3 cellular contexts compared by ENCODE assay signal in the genomic region with DNA sequence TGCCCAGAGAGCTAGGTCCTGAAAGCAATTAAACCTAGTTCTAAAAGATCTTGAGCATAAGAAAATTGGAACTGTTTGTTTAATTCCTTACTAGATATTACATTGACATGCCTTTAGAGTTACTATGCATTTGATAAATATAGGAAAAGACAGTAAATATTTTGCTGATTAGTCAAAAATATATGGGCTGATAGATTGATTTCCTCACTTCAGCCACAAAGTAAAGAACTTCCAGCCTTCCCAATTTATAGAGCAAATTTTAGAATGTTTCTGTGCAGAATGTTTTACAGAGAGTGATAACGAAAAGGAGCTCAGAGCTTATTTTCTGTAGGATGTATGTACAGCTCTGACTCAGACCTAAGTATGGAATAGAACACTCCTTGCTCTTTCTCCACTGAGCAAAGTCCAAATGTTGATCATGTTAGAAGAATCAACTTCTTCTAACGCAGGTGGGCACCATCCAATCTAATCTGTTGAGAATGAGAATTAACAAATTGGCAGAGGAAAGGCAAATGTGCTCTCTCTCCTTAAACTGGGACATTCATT.
TF ChIP-seq lines count a peak whose summit lies in the region.

No MANE protein-coding gene starts in this region.

TF ChIP-seq in A549, 52 proteins besides CTCF, POLR2A, EP300 and RAD21 (continued from another document):
- TF ChIP-seq RNF2 (IDR thresholded peaks at IDR 0.05; ENCODE audit: borderline replicate concordance, low read depth), result no peak

TF ChIP-seq in HCT116, 20 proteins besides CTCF, POLR2A, EP300 and RAD21 (continued from another document):
- no peak for TF ChIP-seq YY1 (IDR thresholded peaks at IDR 0.05; ENCODE audit: extremely low read depth, insufficient replicate concordance, low read depth, low read length)

TF ChIP-seq in SK-N-SH treated with all-trans-retinoic acid at 6 μM for 48 hours, 23 proteins besides CTCF, POLR2A, EP300 and RAD21 (continued from another document):
- TF ChIP-seq POU6F1 (CRISPR knock-in tag; IDR thresholded peaks at IDR 0.05; ENCODE audit: borderline replicate concordance, low read depth), result no peak
- TF ChIP-seq BACH2 (CRISPR knock-in tag; IDR thresholded peaks at IDR 0.05; ENCODE audit: borderline replicate concordance), result no peak
- TF ChIP-seq SNAI2 (CRISPR knock-in tag; IDR thresholded peaks at IDR 0.05), result no peak
- no peak for TF ChIP-seq ESRRG (CRISPR knock-in tag; IDR thresholded peaks at IDR 0.05)
- TF ChIP-seq GLIS3 (CRISPR knock-in tag; IDR thresholded peaks at IDR 0.05), result no peak
- TF ChIP-seq CSRNP3 (CRISPR knock-in tag; IDR thresholded peaks at IDR 0.05), result no peak
- no peak for TF ChIP-seq ZNF565 (CRISPR knock-in tag; conservative IDR thresholded peaks at IDR 0.05; ENCODE audit: low read depth)
- TF ChIP-seq, protein P1, sequence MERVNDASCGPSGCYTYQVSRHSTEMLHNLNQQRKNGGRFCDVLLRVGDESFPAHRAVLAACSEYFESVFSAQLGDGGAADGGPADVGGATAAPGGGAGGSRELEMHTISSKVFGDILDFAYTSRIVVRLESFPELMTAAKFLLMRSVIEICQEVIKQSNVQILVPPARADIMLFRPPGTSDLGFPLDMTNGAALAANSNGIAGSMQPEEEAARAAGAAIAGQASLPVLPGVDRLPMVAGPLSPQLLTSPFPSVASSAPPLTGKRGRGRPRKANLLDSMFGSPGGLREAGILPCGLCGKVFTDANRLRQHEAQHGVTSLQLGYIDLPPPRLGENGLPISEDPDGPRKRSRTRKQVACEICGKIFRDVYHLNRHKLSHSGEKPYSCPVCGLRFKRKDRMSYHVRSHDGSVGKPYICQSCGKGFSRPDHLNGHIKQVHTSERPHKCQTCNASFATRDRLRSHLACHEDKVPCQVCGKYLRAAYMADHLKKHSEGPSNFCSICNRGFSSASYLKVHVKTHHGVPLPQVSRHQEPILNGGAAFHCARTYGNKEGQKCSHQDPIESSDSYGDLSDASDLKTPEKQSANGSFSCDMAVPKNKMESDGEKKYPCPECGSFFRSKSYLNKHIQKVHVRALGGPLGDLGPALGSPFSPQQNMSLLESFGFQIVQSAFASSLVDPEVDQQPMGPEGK (CRISPR knock-in tag; IDR thresholded peaks at IDR 0.05; ENCODE audit: borderline replicate concordance), result no peak
- TF ChIP-seq, protein P2, sequence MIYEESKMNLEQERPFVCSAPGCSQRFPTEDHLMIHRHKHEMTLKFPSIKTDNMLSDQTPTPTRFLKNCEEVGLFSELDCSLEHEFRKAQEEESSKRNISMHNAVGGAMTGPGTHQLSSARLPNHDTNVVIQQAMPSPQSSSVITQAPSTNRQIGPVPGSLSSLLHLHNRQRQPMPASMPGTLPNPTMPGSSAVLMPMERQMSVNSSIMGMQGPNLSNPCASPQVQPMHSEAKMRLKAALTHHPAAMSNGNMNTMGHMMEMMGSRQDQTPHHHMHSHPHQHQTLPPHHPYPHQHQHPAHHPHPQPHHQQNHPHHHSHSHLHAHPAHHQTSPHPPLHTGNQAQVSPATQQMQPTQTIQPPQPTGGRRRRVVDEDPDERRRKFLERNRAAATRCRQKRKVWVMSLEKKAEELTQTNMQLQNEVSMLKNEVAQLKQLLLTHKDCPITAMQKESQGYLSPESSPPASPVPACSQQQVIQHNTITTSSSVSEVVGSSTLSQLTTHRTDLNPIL (CRISPR knock-in tag; IDR thresholded peaks at IDR 0.05; ENCODE audit: low read depth), result no peak
- no peak for TF ChIP-seq TOX (CRISPR knock-in tag; IDR thresholded peaks at IDR 0.05; ENCODE audit: borderline replicate concordance)
- no peak for TF ChIP-seq TCF4 (CRISPR knock-in tag; IDR thresholded peaks at IDR 0.05; ENCODE audit: borderline replicate concordance)
- no peak for TF ChIP-seq ZC3H10 (CRISPR knock-in tag; IDR thresholded peaks at IDR 0.05)
